In the genomic region with DNA sequence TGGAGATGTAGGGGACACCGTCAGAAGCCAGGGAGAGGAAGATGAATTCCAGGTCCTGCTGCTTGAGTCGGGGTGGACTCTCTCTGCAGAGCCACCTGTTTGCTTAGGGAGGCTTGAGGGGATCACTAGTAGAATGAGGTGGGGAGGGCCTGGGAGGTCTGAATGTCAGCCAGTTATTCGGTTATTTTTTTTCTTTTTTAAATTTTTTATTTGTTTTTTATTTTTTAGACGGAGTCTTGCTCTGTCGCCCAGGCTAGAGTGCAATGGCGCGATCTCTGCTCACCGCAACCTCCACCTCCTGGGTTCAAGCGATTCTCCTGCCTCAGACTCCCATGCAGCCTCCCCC, we compare ENCODE assay signal across 2 cellular contexts.
TF ChIP-seq lines count a peak whose summit lies in the region.

No MANE protein-coding gene starts in this region.

TF ChIP-seq in SK-N-SH treated with all-trans-retinoic acid at 6 μM for 48 hours, 23 proteins besides CTCF, POLR2A, EP300 and RAD21:
- TF ChIP-seq ZNF70 (CRISPR knock-in tag; IDR thresholded peaks at IDR 0.05) = peak; percentile 83
- TF ChIP-seq, protein P1, sequence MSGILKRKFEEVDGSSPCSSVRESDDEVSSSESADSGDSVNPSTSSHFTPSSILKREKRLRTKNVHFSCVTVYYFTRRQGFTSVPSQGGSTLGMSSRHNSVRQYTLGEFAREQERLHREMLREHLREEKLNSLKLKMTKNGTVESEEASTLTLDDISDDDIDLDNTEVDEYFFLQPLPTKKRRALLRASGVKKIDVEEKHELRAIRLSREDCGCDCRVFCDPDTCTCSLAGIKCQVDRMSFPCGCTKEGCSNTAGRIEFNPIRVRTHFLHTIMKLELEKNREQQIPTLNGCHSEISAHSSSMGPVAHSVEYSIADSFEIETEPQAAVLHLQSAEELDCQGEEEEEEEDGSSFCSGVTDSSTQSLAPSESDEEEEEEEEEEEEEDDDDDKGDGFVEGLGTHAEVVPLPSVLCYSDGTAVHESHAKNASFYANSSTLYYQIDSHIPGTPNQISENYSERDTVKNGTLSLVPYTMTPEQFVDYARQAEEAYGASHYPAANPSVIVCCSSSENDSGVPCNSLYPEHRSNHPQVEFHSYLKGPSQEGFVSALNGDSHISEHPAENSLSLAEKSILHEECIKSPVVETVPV (CRISPR knock-in tag; IDR thresholded peaks at IDR 0.05) = no peak

TF ChIP-seq in SK-N-SH, 30 proteins besides CTCF, POLR2A, EP300 and RAD21:
- TF ChIP-seq NFIC (IDR thresholded peaks at IDR 0.05; ENCODE audit: borderline replicate concordance) (no peak), MXI1 (IDR thresholded peaks at IDR 0.05; ENCODE audit: low read depth, low read length) (no peak), GABPA (IDR thresholded peaks at IDR 0.05; ENCODE audit: low read depth) (no peak), GATA2 (CRISPR knock-in tag; IDR thresholded peaks at IDR 0.05) (no peak), SIN3A (IDR thresholded peaks at IDR 0.05; ENCODE audit: borderline replicate concordance, low read depth, low read length) (no peak), POLR2AphosphoS5 (IDR thresholded peaks at IDR 0.05; ENCODE audit: low read depth, low read length) (no peak), USF2 (IDR thresholded peaks at IDR 0.05; ENCODE audit: borderline replicate concordance, low read depth, low read length) (no peak), ELF1 (IDR thresholded peaks at IDR 0.05) (no peak), FOXJ3 (CRISPR knock-in tag; IDR thresholded peaks at IDR 0.05) (no peak), RFX5 (IDR thresholded peaks at IDR 0.05; ENCODE audit: low read length) (no peak), FOSL2 (IDR thresholded peaks at IDR 0.05; ENCODE audit: borderline replicate concordance, low read depth) (no peak), TCF12 (IDR thresholded peaks at IDR 0.05) (no peak), TEAD4 (IDR thresholded peaks at IDR 0.05; ENCODE audit: borderline replicate concordance, insufficient read depth) (no peak), MEF2A (IDR thresholded peaks at IDR 0.05; ENCODE audit: borderline replicate concordance, low read depth) (no peak), RCOR1 (IDR thresholded peaks at IDR 0.05; ENCODE audit: low read length) (no peak), USF1 (IDR thresholded peaks at IDR 0.05; ENCODE audit: borderline replicate concordance, low read depth) (no peak)
- TF ChIP-seq, protein P2, sequence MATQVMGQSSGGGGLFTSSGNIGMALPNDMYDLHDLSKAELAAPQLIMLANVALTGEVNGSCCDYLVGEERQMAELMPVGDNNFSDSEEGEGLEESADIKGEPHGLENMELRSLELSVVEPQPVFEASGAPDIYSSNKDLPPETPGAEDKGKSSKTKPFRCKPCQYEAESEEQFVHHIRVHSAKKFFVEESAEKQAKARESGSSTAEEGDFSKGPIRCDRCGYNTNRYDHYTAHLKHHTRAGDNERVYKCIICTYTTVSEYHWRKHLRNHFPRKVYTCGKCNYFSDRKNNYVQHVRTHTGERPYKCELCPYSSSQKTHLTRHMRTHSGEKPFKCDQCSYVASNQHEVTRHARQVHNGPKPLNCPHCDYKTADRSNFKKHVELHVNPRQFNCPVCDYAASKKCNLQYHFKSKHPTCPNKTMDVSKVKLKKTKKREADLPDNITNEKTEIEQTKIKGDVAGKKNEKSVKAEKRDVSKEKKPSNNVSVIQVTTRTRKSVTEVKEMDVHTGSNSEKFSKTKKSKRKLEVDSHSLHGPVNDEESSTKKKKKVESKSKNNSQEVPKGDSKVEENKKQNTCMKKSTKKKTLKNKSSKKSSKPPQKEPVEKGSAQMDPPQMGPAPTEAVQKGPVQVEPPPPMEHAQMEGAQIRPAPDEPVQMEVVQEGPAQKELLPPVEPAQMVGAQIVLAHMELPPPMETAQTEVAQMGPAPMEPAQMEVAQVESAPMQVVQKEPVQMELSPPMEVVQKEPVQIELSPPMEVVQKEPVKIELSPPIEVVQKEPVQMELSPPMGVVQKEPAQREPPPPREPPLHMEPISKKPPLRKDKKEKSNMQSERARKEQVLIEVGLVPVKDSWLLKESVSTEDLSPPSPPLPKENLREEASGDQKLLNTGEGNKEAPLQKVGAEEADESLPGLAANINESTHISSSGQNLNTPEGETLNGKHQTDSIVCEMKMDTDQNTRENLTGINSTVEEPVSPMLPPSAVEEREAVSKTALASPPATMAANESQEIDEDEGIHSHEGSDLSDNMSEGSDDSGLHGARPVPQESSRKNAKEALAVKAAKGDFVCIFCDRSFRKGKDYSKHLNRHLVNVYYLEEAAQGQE (IDR thresholded peaks at IDR 0.05; ENCODE audit: low read depth, low read length) = no peak
- TF ChIP-seq, protein P3, sequence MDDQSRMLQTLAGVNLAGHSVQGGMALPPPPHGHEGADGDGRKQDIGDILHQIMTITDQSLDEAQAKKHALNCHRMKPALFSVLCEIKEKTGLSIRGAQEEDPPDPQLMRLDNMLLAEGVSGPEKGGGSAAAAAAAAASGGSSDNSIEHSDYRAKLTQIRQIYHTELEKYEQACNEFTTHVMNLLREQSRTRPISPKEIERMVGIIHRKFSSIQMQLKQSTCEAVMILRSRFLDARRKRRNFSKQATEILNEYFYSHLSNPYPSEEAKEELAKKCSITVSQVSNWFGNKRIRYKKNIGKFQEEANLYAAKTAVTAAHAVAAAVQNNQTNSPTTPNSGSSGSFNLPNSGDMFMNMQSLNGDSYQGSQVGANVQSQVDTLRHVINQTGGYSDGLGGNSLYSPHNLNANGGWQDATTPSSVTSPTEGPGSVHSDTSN (IDR thresholded peaks at IDR 0.05) = no peak
TF ChIP-seq in SK-N-SH: peak in this region for 0.
